24 cellular contexts compared by ENCODE assay signal in the genomic region with DNA sequence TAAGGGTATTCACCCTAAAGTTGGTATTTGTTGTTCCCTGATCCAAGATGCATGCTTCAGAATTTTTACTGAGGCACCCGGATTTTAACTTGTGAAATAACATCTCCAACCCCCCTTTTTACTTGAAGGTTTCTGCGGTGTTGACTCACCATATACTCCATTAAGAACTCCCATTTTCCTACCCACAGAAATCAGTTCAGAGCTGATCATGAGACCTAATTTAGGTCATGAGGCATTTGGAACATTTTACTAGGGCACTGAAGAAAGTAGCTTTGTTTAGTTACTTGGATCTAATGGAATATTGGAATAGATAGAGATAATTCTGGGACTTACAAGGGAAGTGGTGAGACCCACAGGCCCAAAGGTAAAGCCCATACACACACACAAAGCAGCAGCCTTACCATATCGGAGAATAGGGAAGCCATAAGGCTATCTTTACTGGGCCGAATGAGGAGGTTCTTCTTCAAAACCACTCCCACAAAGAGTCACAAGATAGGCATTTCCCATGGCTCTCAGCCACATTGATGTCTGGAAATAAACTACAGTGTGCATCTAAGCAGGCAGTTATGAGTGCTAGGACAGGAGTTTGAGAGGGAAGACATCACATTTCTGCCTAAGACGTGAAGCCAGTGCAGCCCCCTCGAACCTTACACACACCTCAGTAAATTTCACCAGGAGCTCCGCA.
"Had no signal": no experiment of that assay in that cellular context is flagged by ENCODE, and none has a peak within 500 bp of the region (broad histone marks: within the 10 kb centered on the region; RNA-seq: fewer than 3 reads in every experiment).

No MANE protein-coding gene starts in this region.

- H3K36me3 ChIP-seq: cardiac muscle cell, lower lobe of right lung, neural progenitor cell, spleen, uterus, WERI-Rb-1 had no signal

- H3K27me3 Mint-ChIP-seq: activated naive CD8-positive, alpha-beta T cell treated with anti-CD3 and anti-CD28 coated beads, Interleukin-2, amount 10 ng/mL, durations not matched to agents 7 days and 5 days; dendritic cell treated with granulocyte-macrophage colony-stimulating factor and Interleukin-4, amounts not matched to agents 40 ng/mL and 50 ng/mL, for 4 days; naive thymus-derived CD4-positive, alpha-beta T cell had no signal

- H3K9me3 Mint-ChIP-seq: dendritic cell treated with granulocyte-macrophage colony-stimulating factor and Interleukin-4, amounts not matched to agents 40 ng/mL and 50 ng/mL, for 4 days had no signal

- H3K9me3 ChIP-seq: lower lobe of right lung, testis, uterus had no signal

- H3K4me3 ChIP-seq: cardiac muscle cell, lower lobe of right lung, neural progenitor cell, spleen, testis, uterus had no signal

- H3K27me3 ChIP-seq: cardiac muscle cell, neural progenitor cell, spleen, testis, uterus had no signal

- H3K9ac ChIP-seq: neural progenitor cell had no signal

- DNase-seq: activated CD4-positive, alpha-beta T cell treated with anti-CD3 and anti-CD28 coated beads for 1 hour; activated CD8-positive, alpha-beta memory T cell treated with anti-CD3 and anti-CD28 coated beads for 24 hours; activated CD8-positive, alpha-beta memory T cell treated with anti-CD3 and anti-CD28 coated beads, Interleukin-2, amount 50 U/mL, for 4 hours; activated naive CD4-positive, alpha-beta T cell treated with Interleukin-2 at 50 U/mL for 16 hours; activated naive CD8-positive, alpha-beta T cell treated with anti-CD3 and anti-CD28 coated beads, Interleukin-2, amount 10 ng/mL, durations not matched to agents 7 days and 5 days; activated T-cell treated with anti-CD3 and anti-CD28 coated beads, Interleukin-2, amount 50 U/mL, for 4 hours; amniotic stem cell; effector CD4-positive, alpha-beta T cell; kidney; lower lobe of right lung; naive thymus-derived CD4-positive, alpha-beta T cell; retina; spleen; stimulated activated CD4-positive, alpha-beta T cell treated with anti-CD3 and anti-CD28 coated beads, Interleukin-4, amount 100 ng/mL, for 1 hour; stimulated activated naive CD4-positive, alpha-beta T cell; T-helper 2 cell; testis; trophoblast cell; uterus; WERI-Rb-1 had no signal

- H3K27ac ChIP-seq: cardiac muscle cell, lower lobe of right lung, neural progenitor cell, spleen, testis, uterus, WERI-Rb-1 had no signal

- ATAC-seq: activated T-cell treated with anti-CD3 and anti-CD28 coated beads, Interleukin-2, amount 50 U/mL, for 4 hours; lower lobe of right lung; naive thymus-derived CD4-positive, alpha-beta T cell had no signal

- H3K4me2 ChIP-seq: neural progenitor cell had no signal

- H3K4me1 ChIP-seq: lower lobe of right lung, neural progenitor cell, spleen, testis, uterus had no signal

- H3K4me3 Mint-ChIP-seq: activated naive CD8-positive, alpha-beta T cell treated with anti-CD3 and anti-CD28 coated beads, Interleukin-2, amount 10 ng/mL, durations not matched to agents 7 days and 5 days; activated T-cell treated with anti-CD3 and anti-CD28 coated beads, Interleukin-2, amount 50 U/mL, for 4 hours; dendritic cell treated with granulocyte-macrophage colony-stimulating factor and Interleukin-4, amounts not matched to agents 40 ng/mL and 50 ng/mL, for 4 days; naive thymus-derived CD4-positive, alpha-beta T cell; neural progenitor cell had no signal

- H3K36me3 Mint-ChIP-seq: activated naive CD8-positive, alpha-beta T cell treated with anti-CD3 and anti-CD28 coated beads, Interleukin-2, amount 10 ng/mL, durations not matched to agents 7 days and 5 days; naive thymus-derived CD4-positive, alpha-beta T cell; neural progenitor cell had no signal

- H3K27ac Mint-ChIP-seq: activated naive CD8-positive, alpha-beta T cell treated with anti-CD3 and anti-CD28 coated beads, Interleukin-2, amount 10 ng/mL, durations not matched to agents 7 days and 5 days; activated T-helper 2 cell treated with anti-CD3 and anti-CD28 coated beads, Interferon-gamma antibody, Interleukin-2, Interleukin-4, amounts not matched to agents 10 μg/mL and 5 μg/mL and 100 μg/mL, durations not matched to agents 14 hours and 24 hours and 36 hours; dendritic cell treated with granulocyte-macrophage colony-stimulating factor and Interleukin-4, amounts not matched to agents 40 ng/mL and 50 ng/mL, for 4 days; naive thymus-derived CD4-positive, alpha-beta T cell; neural progenitor cell had no signal

- H2AFZ ChIP-seq: neural progenitor cell had no signal

- H3K4me1 Mint-ChIP-seq: activated naive CD8-positive, alpha-beta T cell treated with anti-CD3 and anti-CD28 coated beads, Interleukin-2, amount 10 ng/mL, durations not matched to agents 7 days and 5 days; naive thymus-derived CD4-positive, alpha-beta T cell had no signal
